Comparison of ENCODE assay signal across 1 cellular context in the genomic region with DNA sequence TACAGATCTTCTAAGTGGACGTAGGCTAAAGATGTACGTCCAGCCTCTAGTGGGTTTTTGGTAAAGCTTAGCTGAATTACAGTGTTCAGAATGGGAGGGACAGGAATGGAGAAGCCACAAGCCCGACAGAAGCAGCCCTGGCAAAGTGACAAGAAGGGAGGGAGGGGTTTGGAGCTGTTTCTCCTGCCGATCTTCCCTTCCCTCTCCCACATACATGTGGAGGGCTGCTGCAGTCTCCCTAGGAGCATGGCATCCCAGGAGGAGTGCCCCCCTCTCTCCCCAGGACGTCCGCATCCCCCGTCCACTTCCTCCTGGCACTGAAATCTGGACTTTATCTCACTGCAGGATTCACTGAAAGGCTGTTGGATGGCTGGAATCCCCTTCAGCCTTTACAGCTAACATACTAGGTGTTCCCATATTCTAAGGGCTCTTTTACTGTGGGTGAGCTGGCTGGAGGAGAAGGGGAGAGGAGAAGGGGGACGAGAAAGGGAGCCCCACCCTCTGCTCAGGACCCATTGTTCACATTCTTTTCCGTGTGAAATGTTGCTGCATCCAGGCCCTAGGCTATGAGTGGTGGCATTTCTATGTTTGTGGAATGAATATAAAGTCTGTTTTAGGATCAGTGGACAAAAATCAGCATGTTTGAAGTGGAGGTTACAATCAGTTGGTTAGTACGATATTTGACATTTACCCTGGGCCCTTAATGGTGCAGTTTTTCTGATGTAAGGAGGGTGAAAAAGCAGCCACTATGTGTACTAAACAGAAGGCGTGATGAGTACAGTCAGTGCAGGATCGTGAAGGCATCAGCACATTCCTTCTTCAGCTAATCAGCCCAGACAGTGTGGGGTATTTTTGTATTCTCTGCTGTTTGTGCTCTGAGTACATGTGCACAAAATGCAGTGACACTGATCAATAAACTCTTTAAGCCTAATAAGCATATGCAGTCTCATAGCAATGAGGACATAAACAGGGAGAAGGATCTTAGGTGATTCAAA.
TF ChIP-seq lines count a peak whose summit lies in the region.

No MANE protein-coding gene starts in this region.

TF ChIP-seq in IMR-90, 13 proteins besides CTCF, POLR2A, EP300 and RAD21 (continued from another document):
- TF ChIP-seq NFE2L2 (IDR thresholded peaks at IDR 0.05; ENCODE audit: low read depth, low read length) (no peak), SMC3 (IDR thresholded peaks at IDR 0.05; ENCODE audit: low read depth, low read length) (no peak), CEBPB (IDR thresholded peaks at IDR 0.05; ENCODE audit: low read depth, low read length) (no peak), CHD1 (IDR thresholded peaks at IDR 0.05; ENCODE audit: low read depth, low read length) (no peak)
